In the genomic region with DNA sequence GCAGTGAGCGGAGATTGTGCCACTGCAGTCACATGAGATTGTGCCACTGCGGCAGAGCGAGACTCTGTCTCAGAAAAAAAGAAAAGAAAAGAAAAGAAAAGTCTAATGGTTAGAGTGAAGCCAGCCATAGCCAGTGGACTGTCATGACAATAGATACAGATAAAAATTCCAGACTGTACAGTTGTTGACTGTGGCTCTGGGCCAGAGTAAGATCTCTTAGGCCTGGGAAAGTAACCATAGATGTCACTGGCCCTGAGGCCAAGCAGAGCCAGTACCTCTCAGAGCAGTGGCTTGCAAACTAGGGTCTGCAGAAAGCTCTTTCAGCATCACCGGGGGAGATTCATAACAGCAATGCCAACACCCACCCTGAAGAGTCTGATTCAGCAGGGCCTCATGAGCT, we compare ENCODE assay signal across 18 cellular contexts. TPM values are rescaled to one million over a fixed set of nuclear protein-coding genes. Genes with fewer than 3 reads are reported as not detected.
DNase-seq lines count a peak whose midpoint lies in the region; ATAC-seq, FAIRE-seq and TF ChIP-seq lines count a peak whose summit lies in the region.
"Had no signal": no experiment of that assay in that cellular context is flagged by ENCODE, and none has a peak within 500 bp of the region (broad histone marks: within the 10 kb centered on the region; RNA-seq: fewer than 3 reads in every experiment).

No MANE protein-coding gene starts in this region.

- peaks cover 41% of the 10 kb centered on the region for H3K4me1 Mint-ChIP-seq in HFFc6 (ENCODE audit: low read depth)
- peaks cover 3% of the 10 kb centered on the region for H3K4me1 Mint-ChIP-seq in astrocyte (ENCODE audit: low read depth, unreplicated experiment)
- H3K4me1 Mint-ChIP-seq in activated naive CD8-positive, alpha-beta T cell treated with anti-CD3 and anti-CD28 coated beads for 36 hours, result peaks cover 21% of the 10 kb centered on the region

- H2AFZ ChIP-seq in MM.1S (ENCODE audit: low read length) (no peak overlapping the region), astrocyte (ENCODE audit: low read depth, low read length) (no peak overlapping the region), HepG2 (ENCODE audit: low read length) (no peak overlapping the region)
- H2AFZ ChIP-seq: GM23338 had no signal

- H3K27me3 ChIP-seq in MM.1S (replicated peaks; ENCODE audit: insufficient read depth, low read length), result no peaks in the 10 kb centered on the region
- H3K27me3 ChIP-seq in astrocyte (ENCODE audit: insufficient read depth, low read length), result no peaks in the 10 kb centered on the region
- no peaks in the 10 kb centered on the region for H3K27me3 ChIP-seq in HepG2 (ENCODE audit: control insufficient read depth in 1 of 2, insufficient read depth in 2 of 2, low read length in 2 of 2)

- in situ Hi-C loops in HepG2 (cut with HindIII; ENCODE audit: extremely low pct_ligation_motif_present, low pct_unique_long_range_greater_than_20kb), result no loop called here

- no TSS peak for BruUV-seq in HepG2 (replicated peaks; lab: Mats Ljungman, UMichigan)

- peaks cover 66% of the 10 kb centered on the region for H3K79me2 ChIP-seq in MM.1S (ENCODE audit: low read length)
- H3K79me2 ChIP-seq in astrocyte (ENCODE audit: insufficient read depth, low read length), result no peaks in the 10 kb centered on the region
- H3K79me2 ChIP-seq in HepG2 (ENCODE audit: insufficient read depth, low read length), result no peaks in the 10 kb centered on the region

- no peaks in the 10 kb centered on the region for H3K9me2 ChIP-seq in MM.1S (replicated peaks; ENCODE audit: insufficient read depth, low read length)

- H3K9me3 Mint-ChIP-seq in HFFc6, result no peaks in the 10 kb centered on the region
- H3K9me3 Mint-ChIP-seq in astrocyte (ENCODE audit: unreplicated experiment), result peaks cover 2% of the 10 kb centered on the region
- H3K9me3 Mint-ChIP-seq in activated naive CD8-positive, alpha-beta T cell treated with anti-CD3 and anti-CD28 coated beads for 36 hours, result peaks cover 6% of the 10 kb centered on the region
- H3K9me3 Mint-ChIP-seq: GM23338 had no signal

- intact Hi-C loops in HepG2 (cut with micrococcal nuclease; ENCODE audit: unreplicated experiment), result no loop called here

- WGBS in HepG2 (ENCODE audit: low lambda C conversion rate), result 97% methylated on average over 4 of the region's 4 CpGs

- no peak overlapping the region for H3K4me3 Mint-ChIP-seq in HFFc6
- H3K4me3 Mint-ChIP-seq in astrocyte (ENCODE audit: unreplicated experiment), result no peak overlapping the region
- no peak overlapping the region for H3K4me3 Mint-ChIP-seq in activated naive CD8-positive, alpha-beta T cell treated with anti-CD3 and anti-CD28 coated beads for 36 hours
- H3K4me3 Mint-ChIP-seq: GM23338 had no signal

- no peak for TF ChIP-seq RAD21 in HepG2 (CRISPR knock-in tag; IDR thresholded peaks at IDR 0.05)

- H3K36me3 ChIP-seq in MM.1S (replicated peaks; ENCODE audit: insufficient read depth, low read length) (no peaks in the 10 kb centered on the region), astrocyte (ENCODE audit: insufficient read depth, low read length) (no peaks in the 10 kb centered on the region), HepG2 (replicated peaks in 1 of 2; ENCODE audit: control insufficient read depth in 1 of 2, insufficient read depth in 2 of 2, low read length in 2 of 2) (0 out of 5 replicates have a peak, but pooled peaks cover 0 to 2% of the 10 kb centered on the region in 2 experiments)

- H3K27ac ChIP-seq in MM.1S (ENCODE audit: low read length) (peak overlapping the region; percentile 96; the same call in 1 of the 2 replicates), astrocyte (ENCODE audit: low read depth, low read length) (no peak overlapping the region), HepG2 (ENCODE audit: extremely low read length, insufficient read depth, low read length) (no peak overlapping the region)

- TF ChIP-seq EP300 in HepG2 (IDR thresholded peaks at IDR 0.05; ENCODE audit: low read depth in 2 of 2, low read length in 2 of 2) (no peak), HepG2 (CRISPR knock-in tag; IDR thresholded peaks at IDR 0.05; ENCODE audit: borderline replicate concordance) (no peak)

- DNase-seq in HFFc6 (peak; percentile 40), MM.1S (no peak), astrocyte (ENCODE audit: low read depth) (peak; percentile 29), HepG2 (ENCODE audit: low spot score) (peak; percentile 55), GM10266 (ENCODE audit: extremely low spot score) (no peak), NCI-H510A (lab: John Stamatoyannopoulos, UW) (no peak), NCI-H1417 treated with DMSO at 0.1 percent for 48 hours (lab: John Stamatoyannopoulos, UW) (no peak)
- no peak for DNase-seq in activated naive CD8-positive, alpha-beta T cell treated with anti-CD3 and anti-CD28 coated beads for 36 hours
- DNase-seq: activated CD4-positive, CD25-positive, alpha-beta regulatory T cell; cortex of kidney; hypothalamus; NCI-H1048; NCI-H526 treated with DMSO at 0.1 percent for 48 hours; nucleus accumbens; retina had no signal

- FAIRE-seq in astrocyte (lab: Jason Lieb, UNC) (no peak), HepG2 (lab: Jason Lieb, UNC) (no peak)
- FAIRE-seq: keratinocyte, urothelium cell line had no signal

- CTCF ChIA-PET in HepG2 (lab: Yijun Ruan, JAX; ENCODE audit: low intra/inter-chr PET ratio, low total read pairs), result no interaction called here

- peaks cover 61% of the 10 kb centered on the region for H3F3A ChIP-seq in MM.1S (ENCODE audit: insufficient read depth, low read length)

- H3K36me3 Mint-ChIP-seq in HFFc6 (ENCODE audit: low read depth) (no peaks in the 10 kb centered on the region), astrocyte (ENCODE audit: low read depth, unreplicated experiment) (no peaks in the 10 kb centered on the region)
- peaks cover 7% of the 10 kb centered on the region for H3K36me3 Mint-ChIP-seq in activated naive CD8-positive, alpha-beta T cell treated with anti-CD3 and anti-CD28 coated beads for 36 hours

- H3K9me3 ChIP-seq in MM.1S (replicated peaks; ENCODE audit: insufficient read depth, low read length), result no peaks in the 10 kb centered on the region
- H3K9me3 ChIP-seq in astrocyte (ENCODE audit: insufficient read depth, low read depth, low read length), result no peaks in the 10 kb centered on the region
- no peaks in the 10 kb centered on the region for H3K9me3 ChIP-seq in HepG2 (ENCODE audit: low read length)

- H4K20me1 ChIP-seq in MM.1S (ENCODE audit: insufficient read depth, low read length) (no peaks in the 10 kb centered on the region), astrocyte (ENCODE audit: insufficient read depth, low read length) (no peaks in the 10 kb centered on the region), HepG2 (ENCODE audit: insufficient read depth, low read length) (no peaks in the 10 kb centered on the region)

- H3K9ac ChIP-seq in MM.1S (ENCODE audit: low read length) (no peak overlapping the region), astrocyte (ENCODE audit: low read length) (no peak overlapping the region), HepG2 (ENCODE audit: insufficient read depth, low read depth, low read length) (no peak overlapping the region)

- no peak for TF ChIP-seq POLR2A in HepG2 (IDR thresholded peaks at IDR 0.05; ENCODE audit: insufficient read depth in 1 of 2, low read depth in 2 of 2, low read length in 2 of 2)

- POLR2A ChIA-PET in HepG2 (lab: Yijun Ruan, JAX), result no interaction called here

- peak; percentile 82 for ATAC-seq in HepG2
- ATAC-seq: GM23338 had no signal

- H3K27me3 Mint-ChIP-seq in HFFc6 (ENCODE audit: insufficient read depth) (no peaks in the 10 kb centered on the region), astrocyte (ENCODE audit: low read depth, unreplicated experiment) (peaks cover 3% of the 10 kb centered on the region)
- no peaks in the 10 kb centered on the region for H3K27me3 Mint-ChIP-seq in activated naive CD8-positive, alpha-beta T cell treated with anti-CD3 and anti-CD28 coated beads for 36 hours

- TF ChIP-seq CTCF in HFFc6 (IDR thresholded peaks at IDR 0.05) (no peak), MM.1S (IDR thresholded peaks at IDR 0.05; ENCODE audit: low read length) (no peak), astrocyte (IDR thresholded peaks at IDR 0.05; ENCODE audit: insufficient read depth, low read depth, low read length) (no peak), HepG2 (CRISPR knock-in tag; IDR thresholded peaks at IDR 0.05) (no peak), GM10266 (IDR thresholded peaks at IDR 0.05; ENCODE audit: control insufficient read depth, insufficient read depth, low read depth, missing control alignments) (no peak)

- H3K4me3 ChIP-seq in MM.1S (ENCODE audit: low read length), result no peak overlapping the region
- H3K4me3 ChIP-seq in astrocyte (ENCODE audit: insufficient read depth, low read depth, low read length), result no peak overlapping the region
- H3K4me3 ChIP-seq in HepG2 (replicated peaks in 1 of 3; ENCODE audit: insufficient read depth in 1 of 3, low read depth in 2 of 3, low read length in 3 of 3), result no peak overlapping the region
- H3K4me3 ChIP-seq: GM23338 had no signal

- H3K4me2 ChIP-seq in MM.1S (ENCODE audit: low read depth, low read length), result no peak overlapping the region
- no peak overlapping the region for H3K4me2 ChIP-seq in astrocyte (ENCODE audit: low read length)
- no peak overlapping the region for H3K4me2 ChIP-seq in HepG2 (ENCODE audit: low read depth, low read length)
- H3K4me2 ChIP-seq: GM23338 had no signal

- no peak overlapping the region for H3K27ac Mint-ChIP-seq in HFFc6
- no peak overlapping the region for H3K27ac Mint-ChIP-seq in astrocyte (ENCODE audit: unreplicated experiment)
- no peak overlapping the region for H3K27ac Mint-ChIP-seq in activated naive CD8-positive, alpha-beta T cell treated with anti-CD3 and anti-CD28 coated beads for 36 hours
- H3K27ac Mint-ChIP-seq: GM23338 had no signal

- H3K4me1 ChIP-seq in MM.1S (ENCODE audit: low read length), result peaks cover 70% of the 10 kb centered on the region
- H3K4me1 ChIP-seq in astrocyte (ENCODE audit: insufficient read depth, low read length), result peaks cover 3% of the 10 kb centered on the region
- H3K4me1 ChIP-seq in HepG2 (ENCODE audit: insufficient read depth, low read length), result peaks cover 24% of the 10 kb centered on the region

RNA-seq across cellular contexts. Expression of gene SUB1, which starts 44.1 kb away (rescaled TPM):
- 100 to 1,000 TPM; 288 to 354 (median 319) TPM for total RNA-seq in HFFc6 (2021; fragmentation: NEBNext Ultra II Directional; extraction: Animal tissue kit (Norgen Biotek cat#: 25700))
- total RNA-seq in astrocyte, result 219 and 235 TPM in 2 replicates
- total RNA-seq in HepG2 (2016; rRNA removed; fragmentation: Illumina TruSeq; extraction: Trizol), result 693 and 1,107 TPM in 2 replicates
- 104 and 117 TPM in 2 replicates for total RNA-seq in HepG2 (2016; cell fraction: cytosol; rRNA removed; fragmentation: Illumina TruSeq; extraction: Trizol; ENCODE audit: low read depth)
- 685 and 1,185 TPM in 2 replicates for total RNA-seq in HepG2 (2016; cell fraction: insoluble cytoplasmic fraction; rRNA removed; fragmentation: Illumina TruSeq; extraction: Trizol)
- 142 and 153 TPM in 2 replicates for total RNA-seq in HepG2 (2016; cell fraction: membrane; rRNA removed; fragmentation: Illumina TruSeq; extraction: Trizol)
- 256 and 257 TPM in 2 replicates for total RNA-seq in HepG2 (2016; cell fraction: nucleus; rRNA removed; fragmentation: Illumina TruSeq; extraction: Trizol)
- 113 and 182 TPM in 2 replicates for polyA plus RNA-seq in HepG2 (2011; rRNA removed)
- 33.5 and 65.0 TPM in 2 replicates for polyA plus RNA-seq in HepG2 (2011; cell fraction: cytosol; rRNA removed)
- polyA plus RNA-seq in HepG2 (2011; cell fraction: nucleus; rRNA removed), result 30.4 and 38.9 TPM in 2 replicates
- 190 and 260 TPM in 2 replicates for polyA plus RNA-seq in HepG2 (2012)
- polyA plus RNA-seq in HepG2 (2016; cell fraction: cytosol; fragmentation: Illumina TruSeq; extraction: Trizol; ENCODE audit: low read depth), result 120 and 131 TPM in 2 replicates
- 1,199 and 1,366 TPM in 2 replicates for polyA plus RNA-seq in HepG2 (2016; cell fraction: insoluble cytoplasmic fraction; fragmentation: Illumina TruSeq; extraction: Trizol; ENCODE audit: low read depth)
- 144 and 151 TPM in 2 replicates for polyA plus RNA-seq in HepG2 (2016; cell fraction: membrane; fragmentation: Illumina TruSeq; extraction: Trizol; ENCODE audit: low read depth)
- 446 and 467 TPM in 2 replicates for polyA plus RNA-seq in HepG2 (2016; cell fraction: nucleus; fragmentation: Illumina TruSeq; extraction: Trizol; ENCODE audit: insufficient read depth, low read depth)
- 24.7 and 28.7 TPM in 2 replicates for polyA minus RNA-seq in HepG2 (2011; rRNA and poly(A)+ RNA removed; ENCODE audit: low replicate concordance)
- polyA minus RNA-seq in HepG2 (2011; cell fraction: cytosol; rRNA and poly(A)+ RNA removed), result 45.4 and 50.6 TPM in 2 replicates
- 145 and 207 TPM in 2 replicates for polyA minus RNA-seq in HepG2 (2011; cell fraction: nucleus; rRNA and poly(A)+ RNA removed)
- total RNA-seq in activated naive CD8-positive, alpha-beta T cell treated with anti-CD3 and anti-CD28 coated beads for 36 hours, result 100 to 1,000 TPM; 414 to 435 TPM

Comparison
In these comparisons a context has a peak if more than half of its experiments do, and no peak if none do; other contexts are left out.
1. DNase-seq: peak in HFFc6 (single experiment), astrocyte (single experiment) and HepG2 (single experiment); none in MM.1S (single experiment), activated naive CD8-positive, alpha-beta T cell treated with anti-CD3 and anti-CD28 coated beads for 36 hours (single experiment), GM10266 (single experiment), NCI-H510A (single experiment) and NCI-H1417 treated with DMSO at 0.1 percent for 48 hours (single experiment).